1 cellular context compared by ENCODE assay signal in genomic region chr10:3691482-3691881, GRCh38.
TF ChIP-seq lines count a peak whose summit lies in the region.

No MANE protein-coding gene starts in this region.

TF ChIP-seq in HEK293, 187 proteins besides CTCF, POLR2A, EP300 and RAD21 (continued from another document):
- TF ChIP-seq, protein P1, sequence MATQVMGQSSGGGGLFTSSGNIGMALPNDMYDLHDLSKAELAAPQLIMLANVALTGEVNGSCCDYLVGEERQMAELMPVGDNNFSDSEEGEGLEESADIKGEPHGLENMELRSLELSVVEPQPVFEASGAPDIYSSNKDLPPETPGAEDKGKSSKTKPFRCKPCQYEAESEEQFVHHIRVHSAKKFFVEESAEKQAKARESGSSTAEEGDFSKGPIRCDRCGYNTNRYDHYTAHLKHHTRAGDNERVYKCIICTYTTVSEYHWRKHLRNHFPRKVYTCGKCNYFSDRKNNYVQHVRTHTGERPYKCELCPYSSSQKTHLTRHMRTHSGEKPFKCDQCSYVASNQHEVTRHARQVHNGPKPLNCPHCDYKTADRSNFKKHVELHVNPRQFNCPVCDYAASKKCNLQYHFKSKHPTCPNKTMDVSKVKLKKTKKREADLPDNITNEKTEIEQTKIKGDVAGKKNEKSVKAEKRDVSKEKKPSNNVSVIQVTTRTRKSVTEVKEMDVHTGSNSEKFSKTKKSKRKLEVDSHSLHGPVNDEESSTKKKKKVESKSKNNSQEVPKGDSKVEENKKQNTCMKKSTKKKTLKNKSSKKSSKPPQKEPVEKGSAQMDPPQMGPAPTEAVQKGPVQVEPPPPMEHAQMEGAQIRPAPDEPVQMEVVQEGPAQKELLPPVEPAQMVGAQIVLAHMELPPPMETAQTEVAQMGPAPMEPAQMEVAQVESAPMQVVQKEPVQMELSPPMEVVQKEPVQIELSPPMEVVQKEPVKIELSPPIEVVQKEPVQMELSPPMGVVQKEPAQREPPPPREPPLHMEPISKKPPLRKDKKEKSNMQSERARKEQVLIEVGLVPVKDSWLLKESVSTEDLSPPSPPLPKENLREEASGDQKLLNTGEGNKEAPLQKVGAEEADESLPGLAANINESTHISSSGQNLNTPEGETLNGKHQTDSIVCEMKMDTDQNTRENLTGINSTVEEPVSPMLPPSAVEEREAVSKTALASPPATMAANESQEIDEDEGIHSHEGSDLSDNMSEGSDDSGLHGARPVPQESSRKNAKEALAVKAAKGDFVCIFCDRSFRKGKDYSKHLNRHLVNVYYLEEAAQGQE (tag by site-specific recombination; IDR thresholded peaks at IDR 0.05) = peak; percentile 90
